9 cellular contexts compared by ENCODE assay signal in the genomic region with DNA sequence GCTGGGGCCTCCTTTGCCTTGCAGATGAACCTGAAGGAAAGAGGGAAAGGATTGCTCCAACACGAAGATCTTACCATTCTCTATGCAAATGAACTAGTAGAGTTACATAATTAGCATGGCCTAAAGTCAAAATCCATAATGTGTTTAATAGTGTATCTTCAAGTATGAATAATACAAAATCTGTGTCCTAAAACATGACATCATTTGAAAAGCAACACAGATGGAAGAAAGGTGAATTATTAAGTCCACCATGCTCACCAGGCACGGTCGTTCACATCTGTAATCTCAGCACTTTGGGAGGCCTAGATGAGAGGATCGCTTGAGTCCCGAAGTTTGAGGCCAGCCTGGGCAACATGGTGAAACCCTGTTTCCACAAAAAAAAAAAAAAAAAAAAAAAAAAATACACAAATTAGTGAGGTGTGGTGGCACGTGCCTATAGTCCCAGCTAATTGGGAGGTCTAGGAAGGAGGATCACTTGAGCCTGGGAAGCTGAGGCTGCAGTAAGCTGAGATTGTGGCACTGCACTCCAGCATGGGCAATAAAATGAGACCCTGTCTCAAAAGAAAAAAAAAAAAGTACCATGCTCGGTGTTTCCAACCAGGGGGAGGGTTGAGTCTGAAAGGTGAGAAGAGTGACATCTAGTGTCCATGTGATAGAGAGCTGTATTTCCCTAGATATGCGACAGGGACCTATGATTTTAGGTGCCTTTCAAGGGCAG. TPM values are rescaled to one million over a fixed set of nuclear protein-coding genes. Genes with fewer than 3 reads are reported as not detected.
DNase-seq lines count a peak whose midpoint lies in the region; ATAC-seq, FAIRE-seq and TF ChIP-seq lines count a peak whose summit lies in the region.
"Had no signal": no experiment of that assay in that cellular context is flagged by ENCODE, and none has a peak within 500 bp of the region (broad histone marks: within the 10 kb centered on the region; RNA-seq: fewer than 3 reads in every experiment).

No MANE protein-coding gene starts in this region.

- TF ChIP-seq RAD21 in K562 (CRISPR knock-in tag; conservative IDR thresholded peaks at IDR 0.05 in 1 of 2, IDR thresholded peaks at IDR 0.05 in 1 of 2), result peak; percentile 36 to 80

- TF ChIP-seq CTCF in Caco-2 (IDR thresholded peaks at IDR 0.05; ENCODE audit: insufficient read depth in 1 of 2, low read depth in 1 of 2, low read length in 1 of 2, severe bottlenecking in 1 of 2, unreplicated experiment in 1 of 2), result peak; percentile 50 to 77
- TF ChIP-seq CTCF in K562 (IDR thresholded peaks at IDR 0.05 in 2 of 3, conservative IDR thresholded peaks at IDR 0.05 in 1 of 3; ENCODE audit: insufficient read depth in 2 of 3, low read depth in 1 of 3, low read length in 3 of 3), result peak; percentile 80 to 91 (median 83)
- peak; percentile 50 for TF ChIP-seq CTCF in kidney (IDR thresholded peaks at IDR 0.05; ENCODE audit: borderline replicate concordance, extremely low read depth, insufficient read depth)
- peak; percentile 60 for TF ChIP-seq CTCF in upper lobe of right lung (IDR thresholded peaks at IDR 0.05)

- H3K4me2 ChIP-seq in K562 (ENCODE audit: insufficient read depth, low read length), result peak overlapping the region; percentile 47; the same call in 1 of the 2 replicates

- H3K9me1 ChIP-seq in K562 (ENCODE audit: control insufficient read depth, insufficient read depth, low read length), result no peaks in the 10 kb centered on the region

- POLR2A ChIA-PET in Caco-2 (lab: Charles Lee), result interaction anchor here (0.5 kb wide), 1 partner anchor 98 kb away, joined by 3 read pairs; no protein-coding TSS in a partner anchor
- POLR2A ChIA-PET in K562 (lab: Yijun Ruan, JAX), result interaction anchor here (0.7 to 1.4 kb wide), 6 partner anchors 9 to 104 kb away, joined by 3 to 4 read pairs (median 3); no protein-coding TSS in a partner anchor

- H3K79me2 ChIP-seq in K562 (ENCODE audit: control insufficient read depth, insufficient read depth, low read length), result no peaks in the 10 kb centered on the region

- FAIRE-seq in H54 (lab: Jason Lieb, UNC), result peak; percentile 71
- FAIRE-seq in K562 (lab: Jason Lieb, UNC), result peak; percentile 90
- FAIRE-seq in kidney (lab: Jason Lieb, UNC), result no peak

- no peak for TF ChIP-seq EP300 in K562 (IDR thresholded peaks at IDR 0.05; ENCODE audit: low read length)

- no peaks in the 10 kb centered on the region for H3K36me3 Mint-ChIP-seq in Caco-2 (ENCODE audit: insufficient read depth, unreplicated experiment)

- H4K20me1 ChIP-seq in K562 (replicated peaks; ENCODE audit: control insufficient read depth, insufficient read depth, low read length), result no peaks in the 10 kb centered on the region

- intact Hi-C loops in Caco-2 (cut with micrococcal nuclease; ENCODE audit: unreplicated experiment), result loop anchor here (1.0 to 2.0 kb wide), 2 partner anchors 90 to 98 kb away; partner anchors contain the start of gene PDZD9
- intact Hi-C loops in K562 (cut with micrococcal nuclease), result loop anchor here (1.0 to 5.0 kb wide), 3 partner anchors 89 to 146 kb away; partner anchors contain the start of genes PDZD9 and UQCRC2
- intact Hi-C loops in kidney (cut with DNase I), result no loop called here
- intact Hi-C loops in upper lobe of right lung (cut with DNase I), result no loop called here

- H3K9ac ChIP-seq in K562 (ENCODE audit: insufficient read depth in 1 of 2, low read depth in 2 of 2, low read length in 2 of 2), result no peak overlapping the region
- H3K9ac ChIP-seq in kidney (ENCODE audit: low read length in 2 of 2), result no peak overlapping the region

- WGBS in K562 (ENCODE audit: insufficient coverage, low coverage, missing lambda C conversion rate), result 6% methylated on average over 8 of the region's 8 CpGs

- DNase-seq in Caco-2 (peak in 1 of 2 experiments; percentile 61), H54 (ENCODE audit: insufficient read length, low spot score) (peak; percentile 25), NCI-H526 (lab: John Stamatoyannopoulos, UW) (peak; percentile 55 to 79), K562 (ENCODE audit: extremely low read depth in 1 of 4, low spot score in 3 of 4) (peak; percentile 47 to 72 (median 58)), kidney (no peak), upper lobe of right lung (no peak), ureter (ENCODE audit: low spot score) (no peak)

- H2AFZ ChIP-seq in K562 (ENCODE audit: low read depth, low read length), result peak overlapping the region; percentile 55; the same call in 1 of the 2 replicates

- ATAC-seq in K562, result peak; percentile 98
- peak; percentile 78 for ATAC-seq in upper lobe of right lung
- no peak for ATAC-seq in HG03135 (IDR thresholded peaks at IDR 0.05; ENCODE audit: unreplicated experiment)

- H3K27ac Mint-ChIP-seq in Caco-2 (ENCODE audit: unreplicated experiment), result no peak overlapping the region

- H3K27me3 ChIP-seq in Caco-2 (replicated peaks; ENCODE audit: control insufficient read depth, insufficient read depth, low read length), result no peaks in the 10 kb centered on the region
- no peaks in the 10 kb centered on the region; a peak in 4 of 5 replicates for H3K27me3 ChIP-seq in K562 (ENCODE audit: control insufficient read depth in 2 of 2, insufficient read depth in 2 of 2, low read length in 2 of 2)
- no peaks in the 10 kb centered on the region for H3K27me3 ChIP-seq in upper lobe of right lung

- peaks cover 3% of the 10 kb centered on the region for H3K27me3 Mint-ChIP-seq in Caco-2 (ENCODE audit: insufficient read depth, unreplicated experiment)

- H3K9me3 ChIP-seq in Caco-2 (no peaks in the 10 kb centered on the region), K562 (replicated peaks; ENCODE audit: control insufficient read depth, insufficient read depth, low read depth, low read length) (no peaks in the 10 kb centered on the region), kidney (ENCODE audit: control insufficient read depth in 1 of 2, low read length in 2 of 2) (no peaks in the 10 kb centered on the region), upper lobe of right lung (no peaks in the 10 kb centered on the region)

- H3K27ac ChIP-seq in K562 (ENCODE audit: extremely low read depth, low read depth, low read length) (no peak overlapping the region), kidney (ENCODE audit: low read depth in 2 of 2, low read length in 2 of 2) (no peak overlapping the region), upper lobe of right lung (no peak overlapping the region)
- H3K27ac ChIP-seq: skin epidermis had no signal

- BruUV-seq in Caco-2 (replicated peaks; lab: Mats Ljungman, UMichigan), result no TSS peak
- no TSS peak for BruUV-seq in K562 (replicated peaks; lab: Mats Ljungman, UMichigan)

- H3K9me3 Mint-ChIP-seq in Caco-2 (ENCODE audit: unreplicated experiment), result no peaks in the 10 kb centered on the region

- H3K36me3 ChIP-seq in Caco-2 (ENCODE audit: control insufficient read depth, insufficient read depth, low read length) (no peaks in the 10 kb centered on the region), K562 (ENCODE audit: control insufficient read depth, insufficient read depth, low read length) (no peaks in the 10 kb centered on the region), kidney (ENCODE audit: control insufficient read depth in 1 of 2, insufficient read depth in 2 of 2, low read length in 2 of 2) (no peaks in the 10 kb centered on the region), upper lobe of right lung (no peaks in the 10 kb centered on the region)

- TF ChIP-seq POLR2A in H54 (IDR thresholded peaks at IDR 0.05; ENCODE audit: low read depth, low read length), result no peak
- no peak for TF ChIP-seq POLR2A in K562 (conservative IDR thresholded peaks at IDR 0.05)

- in situ Hi-C loops in K562 (cut with MboI), result loop anchor here (5.0 kb wide), 1 partner anchor 101 kb away; no protein-coding TSS in a partner anchor

- CTCF ChIA-PET in Caco-2 (lab: Charles Lee) (interaction anchor here (0.5 to 1.7 kb wide), 16 partner anchors 9 to 148 kb away, joined by 3 to 18 read pairs (median 4); partner anchors contain the start of gene MOSMO), K562 (lab: Yijun Ruan, JAX; ENCODE audit: low intra/inter-chr PET ratio) (interaction anchor here (1.0 to 1.9 kb wide), 3 partner anchors 98 to 149 kb away, joined by 4 to 13 read pairs (median 11); partner anchors contain the start of gene PDZD9)

- peak overlapping the region; percentile 42 for H3K4me3 Mint-ChIP-seq in Caco-2 (ENCODE audit: unreplicated experiment)

- H3K4me1 Mint-ChIP-seq in Caco-2 (ENCODE audit: low read depth, unreplicated experiment), result no peaks in the 10 kb centered on the region

- H3K4me1 ChIP-seq in Caco-2 (no peaks in the 10 kb centered on the region), K562 (replicated peaks in 1 of 2; ENCODE audit: control insufficient read depth in 2 of 2, insufficient read depth in 2 of 2, low read length in 2 of 2) (no peaks in the 10 kb centered on the region), kidney (ENCODE audit: control insufficient read depth in 1 of 2, insufficient read depth in 1 of 2, low read depth in 1 of 2, low read length in 2 of 2) (no peaks in the 10 kb centered on the region), upper lobe of right lung (no peaks in the 10 kb centered on the region)

- H3K4me3 ChIP-seq in Caco-2 (ENCODE audit: low read depth, low read length), result no peak overlapping the region
- no peak overlapping the region for H3K4me3 ChIP-seq in K562
- peak overlapping the region in 1 of 2 donors; percentile 25 for H3K4me3 ChIP-seq in kidney (ENCODE audit: low read length in 2 of 2)
- no peak overlapping the region for H3K4me3 ChIP-seq in upper lobe of right lung
- H3K4me3 ChIP-seq: skin epidermis had no signal

RNA-seq across cellular contexts. Expression of gene VWA3A, which starts 6.4 kb away (rescaled TPM):
- not detected in 2 replicates for total RNA-seq in Caco-2 (2022)
- not detected in 2 replicates for total RNA-seq in K562 (2011; cell fraction: chromatin; rRNA removed; ENCODE audit: low replicate concordance)
- not detected in 2 replicates for total RNA-seq in K562 (2011; cell fraction: nucleolus; rRNA removed)
- not detected in 2 replicates for total RNA-seq in K562 (2011; cell fraction: nucleoplasm; rRNA removed)
- not detected in 2 replicates for total RNA-seq in K562 (2014; rRNA removed)
- total RNA-seq in K562 (2014; rRNA removed; fragmentation: Illumina TruSeq; extraction: Trizol), result not detected in 2 replicates
- not detected in 2 replicates for total RNA-seq in K562 (2015; rRNA removed; fragmentation: Illumina TruSeq; extraction: Trizol)
- not detected in 2 replicates for total RNA-seq in K562 (2021)
- not detected in 2 replicates for polyA plus RNA-seq in K562 (2011; rRNA removed)
- polyA plus RNA-seq in K562 (2011; cell fraction: cytosol; rRNA removed), result 0.01 TPM in 1 of 2 replicates, not detected in the other
- 0.26 TPM in 1 of 2 replicates, not detected in the other for polyA plus RNA-seq in K562 (2011; cell fraction: nucleus; rRNA removed)
- polyA plus RNA-seq in K562 (2012), result 0.03 TPM in 1 of 2 replicates, not detected in the other
- not detected in 2 replicates for polyA plus RNA-seq in K562 (2014; fragmentation: Illumina TruSeq; extraction: Trizol)
- not detected for polyA plus RNA-seq in K562 (2014; fragmentation: Nextera tagmentation; extraction: Ambion mirVana)
- not detected in 2 replicates for polyA plus RNA-seq in K562 (2014; rRNA removed)
- polyA minus RNA-seq in K562 (2011; rRNA and poly(A)+ RNA removed), result not detected in 2 replicates
- not detected in 2 replicates for polyA minus RNA-seq in K562 (2011; cell fraction: cytosol; rRNA and poly(A)+ RNA removed)
- not detected in 2 replicates for polyA minus RNA-seq in K562 (2011; cell fraction: nucleus; rRNA and poly(A)+ RNA removed)
- total RNA-seq in kidney, result 0.76 TPM
- 0.13 TPM for polyA plus RNA-seq in kidney (ENCODE audit: insufficient read depth, low read depth, low replicate concordance)
- 2.6 TPM for total RNA-seq in upper lobe of right lung
- total RNA-seq in ureter, result 0.31 TPM

Comparison
In these comparisons a context has a peak if more than half of its experiments do, and no peak if none do; other contexts are left out.
1. DNase-seq: peak in H54 (single experiment), NCI-H526 (2 of 2) and K562 (4 of 4); none in kidney (single experiment), upper lobe of right lung (single experiment) and ureter (single experiment).
2. intact Hi-C loops: an anchor here in Caco-2 (1.0 to 2.0 kb wide) and K562 (1.0 to 5.0 kb wide); none called in kidney and upper lobe of right lung.
3. Peak in every context shown above with its lines, with median percentiles within 50 percentile points of each other: CTCF ChIP-seq.